Comparison of ENCODE assay signal across 28 cellular contexts in the genomic region with DNA sequence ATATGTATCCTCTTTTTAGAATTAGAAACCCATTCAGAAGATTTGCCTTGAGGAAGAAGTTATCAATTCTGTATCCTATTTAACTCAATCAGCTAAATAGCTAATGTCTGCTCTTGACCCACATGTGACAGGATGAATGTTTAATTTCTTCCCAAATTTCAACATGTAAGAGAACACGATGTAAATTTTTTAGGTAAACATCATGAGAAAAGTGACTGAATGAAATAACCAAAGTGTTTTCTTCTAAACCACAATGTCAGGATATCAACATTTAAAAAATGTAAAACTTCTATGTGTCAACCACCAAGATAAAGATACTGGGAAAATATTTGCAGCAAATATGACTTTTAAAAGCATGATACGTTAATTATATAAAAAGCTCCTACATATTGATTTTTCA.
"Had no signal": no experiment of that assay in that cellular context is flagged by ENCODE, and none has a peak within 500 bp of the region (broad histone marks: within the 10 kb centered on the region; RNA-seq: fewer than 3 reads in every experiment).

No MANE protein-coding gene starts in this region.

- H3K9me3 ChIP-seq: adrenal gland, ascending aorta, breast epithelium, colonic mucosa, gastroesophageal sphincter, heart right ventricle had no signal

- H3K27me3 Mint-ChIP-seq: activated naive CD8-positive, alpha-beta T cell had no signal

- H3K4me3 Mint-ChIP-seq: activated CD4-positive, alpha-beta memory T cell treated with anti-CD3 and anti-CD28 coated beads for 36 hours; activated CD4-positive, alpha-beta T cell treated with anti-CD3 and anti-CD28 coated beads for 36 hours; activated CD4-positive, alpha-beta T cell treated with anti-CD3 and anti-CD28 coated beads, Interleukin-2, amount 10 ng/mL, durations not matched to agents 24 days and 14 days; activated CD8-positive, alpha-beta memory T cell treated with anti-CD3 and anti-CD28 coated beads, Interleukin-2, amount 10 ng/mL, durations not matched to agents 7 days and 5 days; activated CD8-positive, alpha-beta T cell treated with anti-CD3 and anti-CD28 coated beads, Interleukin-2, amount 10 ng/mL, durations not matched to agents 7 days and 5 days; activated naive CD8-positive, alpha-beta T cell; activated T-helper 1 cell treated with anti-CD3 and anti-CD28 coated beads, Interleukin-12 subunit alpha, Interleukin-12 subunit beta, Interleukin-2, Interleukin-4 antibody, amounts not matched to agents 30 ng/mL and 10 ng/mL and 1 ng/mL, durations not matched to agents 14 hours and 24 hours and 36 hours; brain; endodermal cell had no signal

- H3K4me1 ChIP-seq: adrenal gland, ascending aorta, breast epithelium, colonic mucosa, gastroesophageal sphincter had no signal

- H3K4me3 ChIP-seq: adrenal gland, ascending aorta, breast epithelium, colonic mucosa, gastroesophageal sphincter, heart right ventricle had no signal

- H3K36me3 ChIP-seq: adrenal gland, ascending aorta, breast epithelium, colonic mucosa, gastroesophageal sphincter, heart right ventricle had no signal

- DNase-seq: activated CD4-positive, alpha-beta memory T cell treated with anti-CD3 and anti-CD28 coated beads for 36 hours; activated CD4-positive, alpha-beta T cell treated with anti-CD3 and anti-CD28 coated beads for 36 hours; activated CD4-positive, alpha-beta T cell treated with anti-CD3 and anti-CD28 coated beads, Interleukin-2, amount 10 ng/mL, durations not matched to agents 24 days and 14 days; activated CD4-positive, CD25-positive, alpha-beta regulatory T cell; activated CD4-positive, CD25-positive, alpha-beta regulatory T cell treated with anti-CD3 and anti-CD28 coated beads, Interleukin-2, amount 50 U/mL, for 72 hours; activated CD8-positive, alpha-beta memory T cell treated with anti-CD3 and anti-CD28 coated beads, Interleukin-2, amount 10 ng/mL, durations not matched to agents 7 days and 5 days; activated CD8-positive, alpha-beta memory T cell treated with anti-CD3 and anti-CD28 coated beads, Interleukin-2, amount 50 U/mL, for 4 hours; activated CD8-positive, alpha-beta T cell treated with anti-CD3 and anti-CD28 coated beads, Interleukin-2, amount 10 ng/mL, durations not matched to agents 7 days and 5 days; activated gamma-delta T cell; activated naive CD4-positive, alpha-beta T cell; activated naive CD4-positive, alpha-beta T cell treated with anti-CD3 and anti-CD28 coated beads, Interleukin-2, amount 50 U/mL, for 16 hours; activated T-cell treated with anti-CD3 and anti-CD28 coated beads, Interleukin-2, amount 50 U/mL, for 1 hour; activated T-cell treated with anti-CD3 and anti-CD28 coated beads, Interleukin-2, amount 50 U/mL, for 48 hours; adrenal gland; caudate nucleus; colonic mucosa; effector memory CD4-positive, alpha-beta T cell; endodermal cell; foreskin melanocyte; heart right ventricle; T-helper 2 cell had no signal

- ATAC-seq: activated CD4-positive, alpha-beta T cell treated with anti-CD3 and anti-CD28 coated beads for 36 hours; activated CD8-positive, alpha-beta memory T cell treated with anti-CD3 and anti-CD28 coated beads, Interleukin-2, amount 10 ng/mL, durations not matched to agents 7 days and 5 days; activated CD8-positive, alpha-beta T cell treated with anti-CD3 and anti-CD28 coated beads, Interleukin-2, amount 10 ng/mL, durations not matched to agents 7 days and 5 days; esophagus mucosa; gastroesophageal sphincter; heart right ventricle had no signal

- H3K27ac Mint-ChIP-seq: activated CD4-positive, alpha-beta memory T cell treated with anti-CD3 and anti-CD28 coated beads for 36 hours; activated CD4-positive, alpha-beta T cell treated with anti-CD3 and anti-CD28 coated beads for 36 hours; activated CD4-positive, alpha-beta T cell treated with anti-CD3 and anti-CD28 coated beads, Interleukin-2, amount 10 ng/mL, durations not matched to agents 24 days and 14 days; activated CD8-positive, alpha-beta memory T cell treated with anti-CD3 and anti-CD28 coated beads, Interleukin-2, amount 10 ng/mL, durations not matched to agents 7 days and 5 days; activated CD8-positive, alpha-beta T cell treated with anti-CD3 and anti-CD28 coated beads, Interleukin-2, amount 10 ng/mL, durations not matched to agents 7 days and 5 days; activated naive CD8-positive, alpha-beta T cell; activated T-helper 1 cell treated with anti-CD3 and anti-CD28 coated beads, Interleukin-12 subunit alpha, Interleukin-12 subunit beta, Interleukin-2, Interleukin-4 antibody, amounts not matched to agents 30 ng/mL and 10 ng/mL and 1 ng/mL, durations not matched to agents 14 hours and 24 hours and 36 hours; brain; endodermal cell had no signal

- H3K27me3 ChIP-seq: adrenal gland, ascending aorta, breast epithelium, colonic mucosa, gastroesophageal sphincter, heart right ventricle had no signal

- H3K36me3 Mint-ChIP-seq: activated CD4-positive, alpha-beta memory T cell treated with anti-CD3 and anti-CD28 coated beads for 36 hours; activated CD8-positive, alpha-beta memory T cell treated with anti-CD3 and anti-CD28 coated beads, Interleukin-2, amount 10 ng/mL, durations not matched to agents 7 days and 5 days; activated naive CD8-positive, alpha-beta T cell; brain had no signal

- H3K9me3 Mint-ChIP-seq: activated CD4-positive, alpha-beta memory T cell treated with anti-CD3 and anti-CD28 coated beads for 36 hours; activated CD4-positive, alpha-beta T cell treated with anti-CD3 and anti-CD28 coated beads, Interleukin-2, amount 10 ng/mL, durations not matched to agents 24 days and 14 days; activated T-helper 1 cell treated with anti-CD3 and anti-CD28 coated beads, Interleukin-12 subunit alpha, Interleukin-12 subunit beta, Interleukin-2, Interleukin-4 antibody, amounts not matched to agents 30 ng/mL and 10 ng/mL and 1 ng/mL, durations not matched to agents 14 hours and 24 hours and 36 hours; brain; endodermal cell had no signal
